13 cellular contexts compared by ENCODE assay signal in genomic region chr12:40616383-40616900, GRCh38.
"Had no signal": no experiment of that assay in that cellular context is flagged by ENCODE, and none has a peak within 500 bp of the region (broad histone marks: within the 10 kb centered on the region; RNA-seq: fewer than 3 reads in every experiment).

No MANE protein-coding gene starts in this region.

- H3K4me3 ChIP-seq: lung, thyroid gland had no signal

- H2AFZ ChIP-seq: parathyroid adenoma had no signal

- H3K9ac ChIP-seq: parathyroid adenoma had no signal

- H3K4me3 Mint-ChIP-seq: activated naive CD8-positive, alpha-beta T cell; activated T-helper 1 cell treated with anti-CD3 and anti-CD28 coated beads, Interleukin-12 subunit alpha, Interleukin-12 subunit beta, Interleukin-2, Interleukin-4 antibody, amounts not matched to agents 30 ng/mL and 10 ng/mL and 1 ng/mL, durations not matched to agents 14 hours and 24 hours and 36 hours; mesothelial cell of epicardium; nephron had no signal

- H3K27ac Mint-ChIP-seq: activated naive CD8-positive, alpha-beta T cell; activated T-helper 1 cell treated with anti-CD3 and anti-CD28 coated beads, Interleukin-12 subunit alpha, Interleukin-12 subunit beta, Interleukin-2, Interleukin-4 antibody, amounts not matched to agents 30 ng/mL and 10 ng/mL and 1 ng/mL, durations not matched to agents 14 hours and 24 hours and 36 hours; mesothelial cell of epicardium; nephron had no signal

- H3K79me2 ChIP-seq: parathyroid adenoma had no signal

- H3K4me1 Mint-ChIP-seq: nephron had no signal

- DNase-seq: activated CD4-positive, alpha-beta T cell treated with anti-CD3 and anti-CD28 coated beads, Interleukin-2, amount 50 U/mL, for 4 hours; effector CD4-positive, alpha-beta T cell; islet precursor cell; stimulated activated naive CD4-positive, alpha-beta T cell; thyroid gland had no signal

- H3K27me3 ChIP-seq: thyroid gland had no signal

- H3K27ac ChIP-seq: parathyroid adenoma, thyroid gland had no signal

- H3K9me3 Mint-ChIP-seq: activated T-helper 1 cell treated with anti-CD3 and anti-CD28 coated beads, Interleukin-12 subunit alpha, Interleukin-12 subunit beta, Interleukin-2, Interleukin-4 antibody, amounts not matched to agents 30 ng/mL and 10 ng/mL and 1 ng/mL, durations not matched to agents 14 hours and 24 hours and 36 hours had no signal

- H3K36me3 Mint-ChIP-seq: activated naive CD8-positive, alpha-beta T cell; mesothelial cell of epicardium had no signal

- H3K9me3 ChIP-seq: thyroid gland had no signal

- H3K4me1 ChIP-seq: parathyroid adenoma, thyroid gland had no signal

- ATAC-seq: esophagus mucosa, left lobe of liver had no signal

- H3K36me3 ChIP-seq: thyroid gland had no signal
